9 cellular contexts compared by ENCODE assay signal in genomic region chr4:77358315-77358928, GRCh38.
DNase-seq lines count a peak whose midpoint lies in the region; ATAC-seq, FAIRE-seq and TF ChIP-seq lines count a peak whose summit lies in the region.
"Had no signal": no experiment of that assay in that cellular context is flagged by ENCODE, and none has a peak within 500 bp of the region (broad histone marks: within the 10 kb centered on the region; RNA-seq: fewer than 3 reads in every experiment).

No MANE protein-coding gene starts in this region.

- H3K4me3 Mint-ChIP-seq in CD8-positive, alpha-beta T cell, result no peak overlapping the region
- H3K4me3 Mint-ChIP-seq in activated T-helper 1 cell treated with anti-CD3 and anti-CD28 coated beads, Interleukin-12 subunit alpha, Interleukin-12 subunit beta, Interleukin-2, Interleukin-4 antibody, amounts not matched to agents 30 ng/mL and 10 ng/mL and 1 ng/mL, durations not matched to agents 14 hours and 24 hours and 36 hours, result no peak overlapping the region
- H3K4me3 Mint-ChIP-seq: memory B cell had no signal

- POLR2A ChIA-PET in CD8-positive, alpha-beta T cell (lab: Charles Lee), result no interaction called here

- H3K9me3 ChIP-seq in CD8-positive, alpha-beta T cell (ENCODE audit: low read length), result no peaks in the 10 kb centered on the region
- H3K9me3 ChIP-seq in kidney (ENCODE audit: control insufficient read depth in 1 of 2, low read length in 2 of 2) (no peaks in the 10 kb centered on the region), upper lobe of right lung (no peaks in the 10 kb centered on the region)

- DNase-seq in CD8-positive, alpha-beta T cell, result no peak
- DNase-seq in GM19238 (ENCODE audit: insufficient read length, low spot score) (peak; percentile 31), NCI-H1105 treated with DMSO at 0.1 percent for 48 hours (lab: John Stamatoyannopoulos, UW) (peak; percentile 31), brain microvascular endothelial cell (peak; percentile 24), kidney (no peak), upper lobe of right lung (no peak)
- DNase-seq in activated T-helper 1 cell treated with anti-CD3 and anti-CD28 coated beads, Interleukin-12 subunit alpha, Interleukin-12 subunit beta, Interleukin-2, Interleukin-4 antibody, amounts not matched to agents 30 ng/mL and 10 ng/mL and 1 ng/mL, durations not matched to agents 14 hours and 24 hours and 36 hours (ENCODE audit: low spot score), result no peak

- H3K4me3 ChIP-seq in CD8-positive, alpha-beta T cell (ENCODE audit: low read depth, low read length), result no peak overlapping the region
- no peak overlapping the region for H3K4me3 ChIP-seq in brain microvascular endothelial cell (ENCODE audit: low read depth, low read length)
- no peak overlapping the region for H3K4me3 ChIP-seq in kidney (ENCODE audit: low read length in 2 of 2)
- H3K4me3 ChIP-seq in upper lobe of right lung, result no peak overlapping the region

- H3K36me3 Mint-ChIP-seq in CD8-positive, alpha-beta T cell, result no peaks in the 10 kb centered on the region
- no peaks in the 10 kb centered on the region for H3K36me3 Mint-ChIP-seq in activated T-helper 1 cell treated with anti-CD3 and anti-CD28 coated beads, Interleukin-12 subunit alpha, Interleukin-12 subunit beta, Interleukin-2, Interleukin-4 antibody, amounts not matched to agents 30 ng/mL and 10 ng/mL and 1 ng/mL, durations not matched to agents 14 hours and 24 hours and 36 hours (ENCODE audit: low read depth)
- H3K36me3 Mint-ChIP-seq: memory B cell had no signal

- no peaks in the 10 kb centered on the region for H3K27me3 ChIP-seq in CD8-positive, alpha-beta T cell (ENCODE audit: insufficient read depth, low read length)
- peaks cover 2% of the 10 kb centered on the region for H3K27me3 ChIP-seq in brain microvascular endothelial cell (replicated peaks)
- H3K27me3 ChIP-seq in upper lobe of right lung, result no peaks in the 10 kb centered on the region

- H3K9ac ChIP-seq in kidney (ENCODE audit: low read length in 2 of 2), result no peak overlapping the region

- H3K27ac ChIP-seq in CD8-positive, alpha-beta T cell (ENCODE audit: low read depth, low read length), result no peak overlapping the region
- H3K27ac ChIP-seq in brain microvascular endothelial cell (no peak overlapping the region), kidney (ENCODE audit: low read depth in 2 of 2, low read length in 2 of 2) (no peak overlapping the region), upper lobe of right lung (no peak overlapping the region)

- intact Hi-C loops in CD8-positive, alpha-beta T cell (cut with DNase I, micrococcal nuclease), result loop anchor here (1.0 to 5.0 kb wide), 5 partner anchors 116 to 926 kb away; no protein-coding TSS in a partner anchor
- intact Hi-C loops in kidney (cut with DNase I), result loop anchor here (10.0 kb wide), 1 partner anchor 124 kb away; no protein-coding TSS in a partner anchor
- intact Hi-C loops in upper lobe of right lung (cut with DNase I), result no loop called here
- intact Hi-C loops in activated T-helper 1 cell treated with anti-CD3 and anti-CD28 coated beads, Interleukin-12 subunit alpha, Interleukin-12 subunit beta, Interleukin-2, Interleukin-4 antibody, amounts not matched to agents 30 ng/mL and 10 ng/mL and 1 ng/mL, durations not matched to agents 14 hours and 24 hours and 36 hours (cut with micrococcal nuclease), result loop anchor here (1.0 kb wide), 3 partner anchors 118 to 928 kb away; no protein-coding TSS in a partner anchor

- no peaks in the 10 kb centered on the region for H3K4me1 Mint-ChIP-seq in CD8-positive, alpha-beta T cell (ENCODE audit: low read depth)
- H3K4me1 Mint-ChIP-seq in activated T-helper 1 cell treated with anti-CD3 and anti-CD28 coated beads, Interleukin-12 subunit alpha, Interleukin-12 subunit beta, Interleukin-2, Interleukin-4 antibody, amounts not matched to agents 30 ng/mL and 10 ng/mL and 1 ng/mL, durations not matched to agents 14 hours and 24 hours and 36 hours (ENCODE audit: low read depth), result no peaks in the 10 kb centered on the region

- CTCF ChIA-PET in CD8-positive, alpha-beta T cell (lab: Charles Lee), result interaction anchor here (0.8 to 1.4 kb wide), 8 partner anchors 10 to 928 kb away, joined by 3 to 4 read pairs (median 3); no protein-coding TSS in a partner anchor

- no peak for FAIRE-seq in kidney (lab: Jason Lieb, UNC)

- H3K27me3 Mint-ChIP-seq in CD8-positive, alpha-beta T cell (ENCODE audit: low read depth), result no peaks in the 10 kb centered on the region
- no peaks in the 10 kb centered on the region for H3K27me3 Mint-ChIP-seq in activated T-helper 1 cell treated with anti-CD3 and anti-CD28 coated beads, Interleukin-12 subunit alpha, Interleukin-12 subunit beta, Interleukin-2, Interleukin-4 antibody, amounts not matched to agents 30 ng/mL and 10 ng/mL and 1 ng/mL, durations not matched to agents 14 hours and 24 hours and 36 hours (ENCODE audit: insufficient read depth)

- peak; percentile 24 for TF ChIP-seq CTCF in CD8-positive, alpha-beta T cell (IDR thresholded peaks at IDR 0.05)
- peak; percentile 81 for TF ChIP-seq CTCF in brain microvascular endothelial cell (IDR thresholded peaks at IDR 0.05; ENCODE audit: low read depth, low read length, missing control alignments)
- peak; percentile 46 for TF ChIP-seq CTCF in kidney (IDR thresholded peaks at IDR 0.05; ENCODE audit: borderline replicate concordance, extremely low read depth, insufficient read depth)
- peak; percentile 58 for TF ChIP-seq CTCF in upper lobe of right lung (IDR thresholded peaks at IDR 0.05)

- no peaks in the 10 kb centered on the region for H3K9me3 Mint-ChIP-seq in CD8-positive, alpha-beta T cell
- no peaks in the 10 kb centered on the region for H3K9me3 Mint-ChIP-seq in activated T-helper 1 cell treated with anti-CD3 and anti-CD28 coated beads, Interleukin-12 subunit alpha, Interleukin-12 subunit beta, Interleukin-2, Interleukin-4 antibody, amounts not matched to agents 30 ng/mL and 10 ng/mL and 1 ng/mL, durations not matched to agents 14 hours and 24 hours and 36 hours
- H3K9me3 Mint-ChIP-seq: memory B cell had no signal

- no peak for ATAC-seq in CD8-positive, alpha-beta T cell
- ATAC-seq in upper lobe of right lung (peak; percentile 51), GM18861 (IDR thresholded peaks at IDR 0.05; ENCODE audit: unreplicated experiment) (no peak)

- no peaks in the 10 kb centered on the region for H3K36me3 ChIP-seq in CD8-positive, alpha-beta T cell (ENCODE audit: insufficient read depth, low read length)
- H3K36me3 ChIP-seq in brain microvascular endothelial cell (replicated peaks), result no peaks in the 10 kb centered on the region
- no peaks in the 10 kb centered on the region for H3K36me3 ChIP-seq in kidney (ENCODE audit: control insufficient read depth in 1 of 2, insufficient read depth in 2 of 2, low read length in 2 of 2)
- H3K36me3 ChIP-seq in upper lobe of right lung, result no peaks in the 10 kb centered on the region

- no peak overlapping the region for H3K27ac Mint-ChIP-seq in CD8-positive, alpha-beta T cell
- H3K27ac Mint-ChIP-seq in activated T-helper 1 cell treated with anti-CD3 and anti-CD28 coated beads, Interleukin-12 subunit alpha, Interleukin-12 subunit beta, Interleukin-2, Interleukin-4 antibody, amounts not matched to agents 30 ng/mL and 10 ng/mL and 1 ng/mL, durations not matched to agents 14 hours and 24 hours and 36 hours, result no peak overlapping the region
- H3K27ac Mint-ChIP-seq: memory B cell had no signal

- in situ Hi-C loops in brain microvascular endothelial cell (cut with HindIII; ENCODE audit: low pct_ligation_motif_present, low sequenced_read_pairs), result no loop called here

- H3K4me1 ChIP-seq in CD8-positive, alpha-beta T cell (ENCODE audit: insufficient read depth, low read length), result no peaks in the 10 kb centered on the region
- H3K4me1 ChIP-seq in kidney (ENCODE audit: control insufficient read depth in 1 of 2, insufficient read depth in 1 of 2, low read depth in 1 of 2, low read length in 2 of 2), result no peaks in the 10 kb centered on the region
- H3K4me1 ChIP-seq in upper lobe of right lung, result no peaks in the 10 kb centered on the region

Comparison
In these comparisons a context has a peak if more than half of its experiments do, and no peak if none do; other contexts are left out.
1. DNase-seq: peak in GM19238 (single experiment), NCI-H1105 treated with DMSO at 0.1 percent for 48 hours (single experiment) and brain microvascular endothelial cell (single experiment); none in CD8-positive, alpha-beta T cell (0 of 7), kidney (single experiment), upper lobe of right lung (single experiment) and activated T-helper 1 cell treated with anti-CD3 and anti-CD28 coated beads, Interleukin-12 subunit alpha, Interleukin-12 subunit beta, Interleukin-2, Interleukin-4 antibody, amounts not matched to agents 30 ng/mL and 10 ng/mL and 1 ng/mL, durations not matched to agents 14 hours and 24 hours and 36 hours (single experiment).
2. CTCF ChIP-seq: peak in every context shown above with its lines; median percentile 81 in brain microvascular endothelial cell; 58 in upper lobe of right lung; 46 in kidney; 24 in CD8-positive, alpha-beta T cell.